Comparison of ENCODE assay signal across 1 cellular context in the genomic region with DNA sequence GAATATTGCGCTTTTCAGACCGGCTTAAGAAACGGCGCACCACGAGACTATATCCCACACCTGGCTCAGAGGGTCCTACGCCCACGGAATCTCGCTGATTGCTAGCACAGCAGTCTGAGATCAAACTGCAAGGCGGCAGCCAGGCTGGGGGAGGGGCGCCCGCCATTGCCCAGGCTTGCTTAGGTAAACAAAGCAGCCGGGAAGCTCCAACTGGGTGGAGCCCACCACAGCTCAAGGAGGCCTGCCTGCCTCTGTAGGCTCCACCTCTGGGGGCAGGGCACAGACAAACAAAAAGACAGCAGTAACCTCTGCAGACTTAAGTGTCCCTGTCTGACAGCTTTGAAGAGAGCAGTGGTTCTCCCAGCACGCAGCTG.
TF ChIP-seq lines count a peak whose summit lies in the region.

No MANE protein-coding gene starts in this region.

TF ChIP-seq in HEK293, 187 proteins besides CTCF, POLR2A, EP300 and RAD21:
- 0 out of 2 replicates have a peak, but pooled peaks have one; percentile 63 for TF ChIP-seq IKZF3 (tag by site-specific recombination; IDR thresholded peaks at IDR 0.05)
- peak; percentile 27; the same call in 1 of the 2 replicates for TF ChIP-seq EGR2 (tag by site-specific recombination; IDR thresholded peaks at IDR 0.05; ENCODE audit: low read depth)
- TF ChIP-seq ZNF501 (tag by site-specific recombination; IDR thresholded peaks at IDR 0.05), result 0 out of 2 replicates have a peak, but pooled peaks have one; percentile 29
